ENCODE assay signal across 8 cellular contexts in genomic region chr3:195895078-195895899, GRCh38. TPM values are rescaled to one million over a fixed set of nuclear protein-coding genes. Genes with fewer than 3 reads are reported as not detected.
DNase-seq lines count a peak whose midpoint lies in the region; ATAC-seq, FAIRE-seq and TF ChIP-seq lines count a peak whose summit lies in the region.

No MANE protein-coding gene starts in this region.

- WGBS in SK-N-SH (ENCODE audit: low lambda C conversion rate) = no CpG with 5 or more reads among the region's 60 CpGs
- under 1% methylated on average over 36 of the region's 60 CpGs for WGBS in hepatocyte (ENCODE audit: low lambda C conversion rate, missing lambda C conversion rate)

- no peaks in the 10 kb centered on the region for H3K9me3 Mint-ChIP-seq in IgD-negative memory B cell

- H3K36me3 ChIP-seq in SK-N-SH (replicated peaks in 1 of 2; ENCODE audit: control insufficient read depth in 1 of 2, insufficient read depth in 2 of 2, low read length in 1 of 2) (no peaks in the 10 kb centered on the region), hepatocyte (replicated peaks; ENCODE audit: insufficient read depth, low read depth) (no peaks in the 10 kb centered on the region)

- no peaks in the 10 kb centered on the region for H3K9me2 ChIP-seq in SK-N-SH
- no peaks in the 10 kb centered on the region for H3K9me2 ChIP-seq in hepatocyte (replicated peaks; ENCODE audit: insufficient read depth)

- intact Hi-C loops in sciatic nerve (cut with DNase I) = loop anchor here (2.0 kb wide), 1 partner anchor 32 kb away; no protein-coding TSS in a partner anchor

- peak overlapping the region; percentile 76 for H3K9ac ChIP-seq in SK-N-SH

- no peak for FAIRE-seq in D721Med (lab: Jason Lieb, UNC)

- H3K36me3 Mint-ChIP-seq in IgD-negative memory B cell = no peaks in the 10 kb centered on the region

- POLR2A ChIA-PET in SK-N-SH (lab: Yijun Ruan, JAX) = interaction anchor here (0.7 to 1.9 kb wide), 3 partner anchors 32 to 36 kb away, joined by 3 to 7 read pairs (median 4); no protein-coding TSS in a partner anchor

- peak; percentile 54 for ATAC-seq in GM21515 (IDR thresholded peaks at IDR 0.05; ENCODE audit: unreplicated experiment)
- peak; percentile 29 for ATAC-seq in sciatic nerve
- ATAC-seq in GM18873 (IDR thresholded peaks at IDR 0.05; ENCODE audit: low FRiP score, unreplicated experiment) = no peak

- H3K4me2 ChIP-seq in SK-N-SH (peak overlapping the region; percentile 93), hepatocyte (peak overlapping the region; percentile 100)

- DNase-seq in D721Med (ENCODE audit: insufficient read length, low spot score) (no peak), SK-N-SH (peak; percentile 84), hepatocyte (ENCODE audit: low spot score) (peak; percentile 79), sciatic nerve (ENCODE audit: low spot score) (no peak)
- peak; percentile 27 for DNase-seq in activated naive CD8-positive, alpha-beta T cell treated with anti-CD3 and anti-CD28 coated beads, Interleukin-2, amount 50 U/mL, for 16 hours (ENCODE audit: low read depth, low spot score)

- H4K20me1 ChIP-seq in SK-N-SH (ENCODE audit: insufficient read depth) (peaks cover 19% of the 10 kb centered on the region; the same call in 1 of the 2 replicates), hepatocyte (ENCODE audit: insufficient read depth, poor library complexity, severe bottlenecking) (peaks cover 16% of the 10 kb centered on the region)

- H3K4me1 ChIP-seq in SK-N-SH (ENCODE audit: control insufficient read depth in 1 of 2, insufficient read depth in 2 of 2, low read depth in 1 of 2, low read length in 1 of 2) = peaks cover 41 to 62% of the 10 kb centered on the region in 2 experiments; a peak in 3 of 4 replicates
- peaks cover 45% of the 10 kb centered on the region for H3K4me1 ChIP-seq in hepatocyte (ENCODE audit: insufficient read depth)

- TF ChIP-seq CTCF in D721Med (IDR thresholded peaks at IDR 0.05; ENCODE audit: insufficient read depth, missing control alignments) = peak; percentile 23
- no peak for TF ChIP-seq CTCF in SK-N-SH (IDR thresholded peaks at IDR 0.05)
- no peak for TF ChIP-seq CTCF in hepatocyte (IDR thresholded peaks at IDR 0.05; ENCODE audit: poor library complexity)

- peaks cover 23 to 41% (median 39%) of the 10 kb centered on the region in 3 donors for H3K4me1 Mint-ChIP-seq in IgD-negative memory B cell

- peak overlapping the region; percentile 95 to 97 (median 96) for H3K27ac Mint-ChIP-seq in IgD-negative memory B cell

- H3K27me3 ChIP-seq in SK-N-SH (ENCODE audit: insufficient read depth) (no peaks in the 10 kb centered on the region), hepatocyte (no peaks in the 10 kb centered on the region)

- peaks cover 37% of the 10 kb centered on the region for H3F3A ChIP-seq in SK-N-SH (replicated peaks; ENCODE audit: insufficient read depth)

- no peak; a peak in 1 of 4 replicates for TF ChIP-seq EP300 in SK-N-SH (IDR thresholded peaks at IDR 0.05; ENCODE audit: borderline replicate concordance in 1 of 2, low read depth in 1 of 2, low read length in 1 of 2)

- no peak for TF ChIP-seq RAD21 in SK-N-SH (IDR thresholded peaks at IDR 0.05; ENCODE audit: low read length)

- H3K4me3 ChIP-seq in SK-N-SH (ENCODE audit: low read depth in 2 of 2, low read length in 1 of 2) = peak overlapping the region; percentile 80 to 99
- H3K4me3 ChIP-seq in hepatocyte = peak overlapping the region; percentile 89

- peak overlapping the region; percentile 70 for H2AFZ ChIP-seq in SK-N-SH (ENCODE audit: low read depth)
- H2AFZ ChIP-seq in hepatocyte = peak overlapping the region; percentile 73

- H3K4me3 Mint-ChIP-seq in IgD-negative memory B cell = peak overlapping the region; percentile 87 to 98 (median 94)

- H3K27ac ChIP-seq in SK-N-SH (ENCODE audit: low read depth in 2 of 2, low read length in 1 of 2) = peak overlapping the region; percentile 81 to 92
- peak overlapping the region; percentile 90 for H3K27ac ChIP-seq in hepatocyte

- H3K79me2 ChIP-seq in SK-N-SH (ENCODE audit: insufficient read depth) (peaks cover 70% of the 10 kb centered on the region), hepatocyte (peaks cover 35% of the 10 kb centered on the region)

- H3K27me3 Mint-ChIP-seq in IgD-negative memory B cell = no peaks in the 10 kb centered on the region

- no peaks in the 10 kb centered on the region for H3K9me3 ChIP-seq in SK-N-SH
- H3K9me3 ChIP-seq in hepatocyte (ENCODE audit: low read depth) = no peaks in the 10 kb centered on the region

- CTCF ChIA-PET in SK-N-SH (lab: Yijun Ruan, JAX) = interaction anchor here (0.6 to 29.0 kb wide), 28 partner anchors 8 to 301 kb away, joined by 3 to 606 read pairs (median 5); partner anchors contain the start of gene TNK2

TF ChIP-seq in SK-N-SH, 30 proteins besides CTCF, POLR2A, EP300 and RAD21:
- no peak for TF ChIP-seq FOSL2 (IDR thresholded peaks at IDR 0.05; ENCODE audit: borderline replicate concordance, low read depth)
- TF ChIP-seq USF2 (IDR thresholded peaks at IDR 0.05; ENCODE audit: borderline replicate concordance, low read depth, low read length) = no peak
- no peak for TF ChIP-seq SMC3 (IDR thresholded peaks at IDR 0.05; ENCODE audit: low read depth, low read length)
- TF ChIP-seq NFIC (IDR thresholded peaks at IDR 0.05; ENCODE audit: borderline replicate concordance) = no peak
- no peak for TF ChIP-seq IRF3 (IDR thresholded peaks at IDR 0.05; ENCODE audit: low read depth, low read length)
- no peak for TF ChIP-seq RCOR1 (IDR thresholded peaks at IDR 0.05; ENCODE audit: low read length)
- TF ChIP-seq YY1 (IDR thresholded peaks at IDR 0.05; ENCODE audit: low read depth) = no peak

RNA-seq across cellular contexts. Expression of gene TNK2, which starts 13.1 kb away (rescaled TPM):
- polyA plus RNA-seq in IgD-negative memory B cell = 6.1 TPM
- polyA plus RNA-seq in SK-N-SH (2012; rRNA removed) = 11.3 and 17.3 TPM in 2 replicates
- polyA plus RNA-seq in SK-N-SH (2012; cell fraction: cytosol; rRNA removed) = 5.5 and 10.9 TPM in 2 replicates
- 119 and 155 TPM in 2 replicates for polyA plus RNA-seq in SK-N-SH (2012; cell fraction: nucleus; rRNA removed)
- total RNA-seq in hepatocyte = 9.0 and 11.6 TPM in 2 replicates
- polyA plus RNA-seq in hepatocyte = 5.9 and 6.7 TPM in 2 replicates
- total RNA-seq in sciatic nerve = 72.0 TPM

Comparison
In these comparisons a context has a peak if more than half of its experiments do, and no peak if none do; other contexts are left out.
1. DNase-seq: peak in SK-N-SH (single experiment), activated naive CD8-positive, alpha-beta T cell treated with anti-CD3 and anti-CD28 coated beads, Interleukin-2, amount 50 U/mL, for 16 hours (single experiment) and hepatocyte (single experiment); none in D721Med (single experiment) and sciatic nerve (single experiment).